ENCODE assay signal across 17 cellular contexts in genomic region chr2:47087051-47087450, GRCh38.
A peak's percentile ranks its signal among the peaks of the same experiment; 100 is the strongest.
DNase-seq lines count a peak whose midpoint lies in the region; ATAC-seq, FAIRE-seq and TF ChIP-seq lines count a peak whose summit lies in the region.
"Had no signal": no experiment of that assay in that cellular context is flagged by ENCODE, and none has a peak within 500 bp of the region (broad histone marks: within the 10 kb centered on the region; RNA-seq: fewer than 3 reads in every experiment).

No MANE protein-coding gene starts in this region.

- H3K27ac ChIP-seq in A549 (peak overlapping the region; percentile 14 to 72; a peak in 3 of 6 replicates), KOPT-K1 (ENCODE audit: low read depth, low read length, poor library complexity, severe bottlenecking) (peak overlapping the region; percentile 59), lung (ENCODE audit: low read depth in 1 of 2, low read length in 1 of 2) (peak overlapping the region; percentile 5 to 43), small intestine (ENCODE audit: low read depth in 1 of 2, low read length in 1 of 2) (peak overlapping the region; percentile 45 to 59)
- H3K27ac ChIP-seq: VCaP had no signal

- ATAC-seq in A549 (no peak), lung (ENCODE audit: insufficient read depth, low FRiP score) (no peak), GM21619 (IDR thresholded peaks at IDR 0.05; ENCODE audit: unreplicated experiment) (no peak)
- ATAC-seq: GM23338, left colon had no signal

- FAIRE-seq in A549 (lab: Jason Lieb, UNC) (no peak), small intestine (lab: Jason Lieb, UNC) (no peak)

- H3K36me3 ChIP-seq in KOPT-K1 (ENCODE audit: insufficient read depth, low read length) (no peaks in the 10 kb centered on the region), lung (ENCODE audit: control insufficient read depth in 2 of 2, insufficient read depth in 2 of 2, low read length in 2 of 2) (no peaks in the 10 kb centered on the region), small intestine (ENCODE audit: control insufficient read depth in 2 of 2, insufficient read depth in 2 of 2, low read length in 2 of 2) (no peaks in the 10 kb centered on the region)
- H3K36me3 ChIP-seq: Peyer's patch had no signal

- POLR2A ChIA-PET in A549 (lab: Yijun Ruan, JAX) = no interaction called here

- CTCF ChIA-PET in A549 (lab: Yijun Ruan, JAX) = interaction anchor here (0.9 kb wide), 1 partner anchor 68 kb away, joined by 3 read pairs; no protein-coding TSS in a partner anchor

- H3K4me3 ChIP-seq in A549 (no peak overlapping the region), lung (no peak overlapping the region), small intestine (ENCODE audit: low read depth in 1 of 2, low read length in 2 of 2) (no peak overlapping the region)
- H3K4me3 ChIP-seq: GM23338, Peyer's patch had no signal

- TF ChIP-seq POLR2A in A549 (IDR thresholded peaks at IDR 0.05; ENCODE audit: low read length) = no peak

- TF ChIP-seq EP300 in A549 (IDR thresholded peaks at IDR 0.05) = no peak

- H3K4me2 ChIP-seq in A549 = no peak overlapping the region
- H3K4me2 ChIP-seq: GM23338 had no signal

- H3K4me1 ChIP-seq in A549 (peaks cover 41% of the 10 kb centered on the region), lung (ENCODE audit: control insufficient read depth in 2 of 2, insufficient read depth in 2 of 2, low read length in 2 of 2) (peaks cover 16 to 31% of the 10 kb centered on the region in 2 donors), small intestine (ENCODE audit: control insufficient read depth in 2 of 2, insufficient read depth in 1 of 2, low read depth in 1 of 2, low read length in 1 of 2) (peaks cover 5 to 28% of the 10 kb centered on the region in 2 donors)

- H3K9me3 ChIP-seq in A549 = no peaks in the 10 kb centered on the region
- H3K9me3 ChIP-seq in KOPT-K1 (ENCODE audit: insufficient read depth, low read length, poor library complexity, severe bottlenecking) = no peaks in the 10 kb centered on the region
- no peaks in the 10 kb centered on the region for H3K9me3 ChIP-seq in lung (ENCODE audit: control insufficient read depth in 2 of 2, insufficient read depth in 1 of 2, low read length in 1 of 2)
- H3K9me3 ChIP-seq in small intestine (ENCODE audit: control insufficient read depth, low read depth) = no peaks in the 10 kb centered on the region
- H3K9me3 ChIP-seq: Peyer's patch had no signal

- TF ChIP-seq RAD21 in A549 (conservative IDR thresholded peaks at IDR 0.05 in 1 of 2, IDR thresholded peaks at IDR 0.05 in 1 of 2) = no peak

- TF ChIP-seq CTCF in A549 (IDR thresholded peaks at IDR 0.05) (no peak), lung (IDR thresholded peaks at IDR 0.05; ENCODE audit: control extremely low read depth, extremely low read depth) (no peak)

- WGBS in A549 (ENCODE audit: missing lambda C conversion rate) = 61% methylated on average over 3 of the region's 3 CpGs
- 86 to 88% methylated on average over 3 of the region's 3 CpGs for WGBS in lung, 2 donors
- WGBS in small intestine, 3 donors = 64 to 71% (median 68%) methylated on average over 3 of the region's 3 CpGs

- DNase-seq in A549 (ENCODE audit: low read depth in 1 of 2, low spot score in 1 of 2) (no peak), lung (ENCODE audit: low spot score) (no peak), small intestine (no peak), SIG-M5 treated with dmso at 0.1 percent for 504 hours (lab: John Stamatoyannopoulos, UW; ENCODE audit: unreplicated experiment) (no peak), DMS53 treated with DMSO at 0.1 percent for 48 hours (lab: John Stamatoyannopoulos, UW; ENCODE audit: unreplicated experiment) (no peak), NCI-H446 treated with DMSO at 0.1 percent for 48 hours (lab: John Stamatoyannopoulos, UW) (no peak)
- DNase-seq: activated CD8-positive, alpha-beta memory T cell treated with anti-CD3 and anti-CD28 coated beads, Interleukin-2, amount 50 U/mL, for 4 hours; left colon; NCI-H1105; NCI-H2107; NCI-H510A; NK-92 treated with Interleukin-12 subunit alpha and Interleukin-12 subunit beta, amount 100 ng/mL, for 24 hours had no signal

- H3K27me3 ChIP-seq in lung (ENCODE audit: control insufficient read depth, insufficient read depth) = no peaks in the 10 kb centered on the region
- H3K27me3 ChIP-seq in small intestine (ENCODE audit: control insufficient read depth in 2 of 2, insufficient read depth in 2 of 2, low read length in 2 of 2) = no peaks in the 10 kb centered on the region
- H3K27me3 ChIP-seq: Peyer's patch had no signal

TF ChIP-seq in A549, 52 proteins besides CTCF, POLR2A, EP300 and RAD21:
- TF ChIP-seq HOXB13 (CRISPR knock-in tag; IDR thresholded peaks at IDR 0.05; ENCODE audit: low read depth) = no peak
- TF ChIP-seq JUN (IDR thresholded peaks at IDR 0.05) = no peak
- TF ChIP-seq HDAC2 (IDR thresholded peaks at IDR 0.05) = no peak
- TF ChIP-seq EHMT2 (IDR thresholded peaks at IDR 0.05; ENCODE audit: low read depth) = no peak
- TF ChIP-seq PBX3 (IDR thresholded peaks at IDR 0.05) = no peak
